22 cellular contexts compared by ENCODE assay signal in genomic region chr2:120577896-120578295, GRCh38.
DNase-seq lines count a peak whose midpoint lies in the region; ATAC-seq and TF ChIP-seq lines count a peak whose summit lies in the region.
"Had no signal": no experiment of that assay in that cellular context is flagged by ENCODE, and none has a peak within 500 bp of the region (broad histone marks: within the 10 kb centered on the region; RNA-seq: fewer than 3 reads in every experiment).

No MANE protein-coding gene starts in this region.

- H3K9me3 ChIP-seq in left ventricle myocardium inferior (replicated peaks) (peaks cover 4% of the 10 kb centered on the region), osteoblast (ENCODE audit: low read depth, low read length) (no peaks in the 10 kb centered on the region)
- peaks cover 0 to 6% (median 2%) of the 10 kb centered on the region in 11 experiments; a peak in 6 of 22 replicates for H3K9me3 ChIP-seq in BLaER1 treated with 17β-estradiol and CSF1 and Interleukin-3, amounts not matched to agents 10 nM and 100 nM (replicated peaks in 1 of 11)
- H3K9me3 ChIP-seq: A549, BE2C, Caco-2 had no signal

- no peak for ATAC-seq in Right ventricle myocardium superior (ENCODE audit: poor library complexity)
- ATAC-seq in GM18502 (IDR thresholded peaks at IDR 0.05; ENCODE audit: poor library complexity, unreplicated experiment), result no peak
- ATAC-seq: A549; CD8-positive, alpha-beta T cell had no signal

- peaks cover under 1% of the 10 kb centered on the region for H3K36me3 Mint-ChIP-seq in chondrocyte (ENCODE audit: low read depth)
- H3K36me3 Mint-ChIP-seq: CD4-positive, CD25-positive, alpha-beta regulatory T cell; CD8-positive, alpha-beta T cell had no signal

- H3K27me3 ChIP-seq in left ventricle myocardium inferior (ENCODE audit: low read depth) (no peaks in the 10 kb centered on the region), osteoblast (ENCODE audit: insufficient read depth, low read length) (no peaks in the 10 kb centered on the region)
- H3K27me3 ChIP-seq in BLaER1 treated with 17β-estradiol and CSF1 and Interleukin-3, amounts not matched to agents 10 nM and 100 nM, result peaks cover 0 to 26% (median 0%) of the 10 kb centered on the region in 11 experiments; a peak in 5 of 22 replicates
- H3K27me3 ChIP-seq: BE2C had no signal

- DNase-seq in Right ventricle myocardium superior, result peak; percentile 34
- DNase-seq in left ventricle myocardium inferior, result no peak
- DNase-seq in chondrocyte (ENCODE audit: low spot score), result peak; percentile 33
- peak; percentile 29 for DNase-seq in osteoblast (ENCODE audit: insufficient read length, low spot score, missing footprints)
- no peak for DNase-seq in NCI-H2196 (lab: John Stamatoyannopoulos, UW; ENCODE audit: unreplicated experiment)
- DNase-seq in HuH-7.5 (ENCODE audit: low spot score), result no peak
- DNase-seq: 8988T; ACHN; AML-193; BE2C; Caco-2; CD4-positive, CD25-positive, alpha-beta regulatory T cell; CD8-positive, alpha-beta T cell; DMS153; DND-41; GOT3; HFFc6 had no signal

- H3K36me3 ChIP-seq in left ventricle myocardium inferior (no peaks in the 10 kb centered on the region), osteoblast (ENCODE audit: insufficient read depth, low read length) (no peaks in the 10 kb centered on the region)
- H3K36me3 ChIP-seq in BLaER1 treated with 17β-estradiol and CSF1 and Interleukin-3, amounts not matched to agents 10 nM and 100 nM, result no peaks in the 10 kb centered on the region
- H3K36me3 ChIP-seq: BE2C, HAP-1 had no signal

- H3K4me1 ChIP-seq in left ventricle myocardium inferior (peaks cover 26% of the 10 kb centered on the region), osteoblast (ENCODE audit: insufficient read depth, low read length) (peaks cover 9% of the 10 kb centered on the region)
- peaks cover 54 to 87% (median 57%) of the 10 kb centered on the region in 10 experiments for H3K4me1 ChIP-seq in BLaER1 treated with 17β-estradiol and CSF1 and Interleukin-3, amounts not matched to agents 10 nM and 100 nM
- H3K4me1 ChIP-seq: A549, BE2C, Caco-2, HAP-1 had no signal

- no peak overlapping the region for H2AFZ ChIP-seq in osteoblast (ENCODE audit: low read length)

- peaks cover 45% of the 10 kb centered on the region for H3K27me3 Mint-ChIP-seq in chondrocyte (ENCODE audit: low read depth)

- no peak for TF ChIP-seq CTCF in left ventricle myocardium inferior (IDR thresholded peaks at IDR 0.05; ENCODE audit: borderline replicate concordance)
- no peak for TF ChIP-seq CTCF in chondrocyte (IDR thresholded peaks at IDR 0.05)
- no peak for TF ChIP-seq CTCF in osteoblast (IDR thresholded peaks at IDR 0.05; ENCODE audit: extremely low read depth, low read depth, low read length)

- peak overlapping the region; percentile 87 to 100 (median 96); a peak in 21 of 22 replicates for H3K4me2 ChIP-seq in BLaER1 treated with 17β-estradiol and CSF1 and Interleukin-3, amounts not matched to agents 10 nM and 100 nM
- no peak overlapping the region for H3K4me2 ChIP-seq in osteoblast (ENCODE audit: insufficient read depth, low read length)
- H3K4me2 ChIP-seq: A549 had no signal

- H3K9me3 Mint-ChIP-seq in chondrocyte (ENCODE audit: low read depth), result no peaks in the 10 kb centered on the region
- H3K9me3 Mint-ChIP-seq: CD8-positive, alpha-beta T cell had no signal

- peaks cover 0 to 4% (median 0%) of the 10 kb centered on the region in 11 experiments; a peak in 1 of 22 replicates for H4K20me1 ChIP-seq in BLaER1 treated with 17β-estradiol and CSF1 and Interleukin-3, amounts not matched to agents 10 nM and 100 nM
- H4K20me1 ChIP-seq in osteoblast (ENCODE audit: insufficient read depth, low read length), result no peaks in the 10 kb centered on the region

- intact Hi-C loops in Right ventricle myocardium superior (cut with DNase I) (loop anchor here (10.0 kb wide), 1 partner anchor 133 kb away; no protein-coding TSS in a partner anchor), left ventricle myocardium inferior (cut with micrococcal nuclease) (no loop called here)

- no peak overlapping the region for H3K27ac ChIP-seq in left ventricle myocardium inferior (replicated peaks)
- H3K27ac ChIP-seq in BLaER1 treated with 17β-estradiol and CSF1 and Interleukin-3, amounts not matched to agents 10 nM and 100 nM, result peak overlapping the region in 2 of 11 experiments; percentile 20 to 40; a peak in 2 of 22 replicates
- H3K27ac ChIP-seq in osteoblast (ENCODE audit: low read depth, low read length), result no peak overlapping the region
- H3K27ac ChIP-seq: A549, C4-2B had no signal

- H3K4me3 Mint-ChIP-seq in chondrocyte (ENCODE audit: unreplicated experiment), result no peak overlapping the region
- H3K4me3 Mint-ChIP-seq: CD4-positive, CD25-positive, alpha-beta regulatory T cell; CD8-positive, alpha-beta T cell had no signal

- no peaks in the 10 kb centered on the region for H3K4me1 Mint-ChIP-seq in chondrocyte (ENCODE audit: low read depth)
- H3K4me1 Mint-ChIP-seq: CD4-positive, CD25-positive, alpha-beta regulatory T cell had no signal

- H3K27ac Mint-ChIP-seq in chondrocyte (ENCODE audit: unreplicated experiment), result no peak overlapping the region
- H3K27ac Mint-ChIP-seq: CD4-positive, CD25-positive, alpha-beta regulatory T cell; CD8-positive, alpha-beta T cell; HFFc6 had no signal

- peak overlapping the region in 2 of 11 experiments; percentile 65 to 74; a peak in 2 of 22 replicates for H3K9ac ChIP-seq in BLaER1 treated with 17β-estradiol and CSF1 and Interleukin-3, amounts not matched to agents 10 nM and 100 nM

- H3K79me2 ChIP-seq in osteoblast (ENCODE audit: insufficient read depth, low read length), result no peaks in the 10 kb centered on the region

- H3K4me3 ChIP-seq in left ventricle myocardium inferior (no peak overlapping the region), osteoblast (ENCODE audit: insufficient read depth, low read length) (no peak overlapping the region)
- peak overlapping the region in 3 of 10 experiments; percentile 54 to 62 (median 58); a peak in 4 of 20 replicates for H3K4me3 ChIP-seq in BLaER1 treated with 17β-estradiol and CSF1 and Interleukin-3, amounts not matched to agents 10 nM and 100 nM
- H3K4me3 ChIP-seq: A549, HAP-1 had no signal

Comparison
In these comparisons a context has a peak if more than half of its experiments do, and no peak if none do; other contexts are left out.
1. DNase-seq: peak in Right ventricle myocardium superior (single experiment), chondrocyte (single experiment) and osteoblast (single experiment); none in left ventricle myocardium inferior (single experiment), NCI-H2196 (single experiment) and HuH-7.5 (single experiment).